Comparison of ENCODE assay signal across 8 cellular contexts in genomic region chr11:124837491-124837856, GRCh38. TPM values are rescaled to one million over a fixed set of nuclear protein-coding genes. Genes with fewer than 3 reads are reported as not detected.
DNase-seq lines count a peak whose midpoint lies in the region; ATAC-seq and TF ChIP-seq lines count a peak whose summit lies in the region.

No MANE protein-coding gene starts in this region.

- no peak overlapping the region for H2AFZ ChIP-seq in smooth muscle cell (ENCODE audit: low read depth)

- DNase-seq in COLO668 (lab: John Stamatoyannopoulos, UW; ENCODE audit: unreplicated experiment), result peak; percentile 4
- DNase-seq in NCI-H1092 treated with DMSO at 0.1 percent for 48 hours (lab: John Stamatoyannopoulos, UW), result peak; percentile 79
- peak; percentile 15 for DNase-seq in T1000 (lab: John Stamatoyannopoulos, UW)
- DNase-seq in globus pallidus (ENCODE audit: low spot score), result peak; percentile 70
- no peak for DNase-seq in smooth muscle cell (lab: John Stamatoyannopoulos, UW; ENCODE audit: unreplicated experiment)
- DNase-seq in NCI-H2029 treated with DMSO at 0.1 percent for 48 hours (lab: John Stamatoyannopoulos, UW), result no peak

- no peak overlapping the region for H3K27ac ChIP-seq in smooth muscle cell (ENCODE audit: low read depth)

- WGBS in smooth muscle cell (ENCODE audit: low lambda C conversion rate), result 29% methylated on average over 3 of the region's 3 CpGs

- TF ChIP-seq CTCF in smooth muscle cell (IDR thresholded peaks at IDR 0.05; ENCODE audit: borderline replicate concordance, insufficient read depth, poor library complexity, severe bottlenecking), result peak; percentile 48

- no peaks in the 10 kb centered on the region for H3K9me3 ChIP-seq in smooth muscle cell (replicated peaks; ENCODE audit: low read depth)

- peaks cover 35% of the 10 kb centered on the region for H3K4me1 ChIP-seq in smooth muscle cell (ENCODE audit: low read depth)

- peaks cover 55% of the 10 kb centered on the region for H3K27me3 ChIP-seq in smooth muscle cell (ENCODE audit: low read depth)

- H3K9ac ChIP-seq in smooth muscle cell (ENCODE audit: low read depth), result no peak overlapping the region

- no peaks in the 10 kb centered on the region for H3K36me3 ChIP-seq in smooth muscle cell (ENCODE audit: low read depth)

- H3K4me3 ChIP-seq in smooth muscle cell, result no peak overlapping the region

- H3F3A ChIP-seq in smooth muscle cell (ENCODE audit: low read depth), result peaks cover 10% of the 10 kb centered on the region

- H3K79me2 ChIP-seq in smooth muscle cell (ENCODE audit: low read depth), result no peaks in the 10 kb centered on the region

- ATAC-seq in GM19372 (IDR thresholded peaks at IDR 0.05; ENCODE audit: low read depth, unreplicated experiment), result peak; percentile 22
- no peak for ATAC-seq in GM21447 (IDR thresholded peaks at IDR 0.05; ENCODE audit: unreplicated experiment)

- peak overlapping the region; percentile 77 for H3K4me2 ChIP-seq in smooth muscle cell

- no peaks in the 10 kb centered on the region for H4K20me1 ChIP-seq in smooth muscle cell (ENCODE audit: low read depth)

RNA-seq across cellular contexts. Expression of gene ROBO3, which starts 27.8 kb away (rescaled TPM):
- total RNA-seq in smooth muscle cell, result 8.9 and 10.4 TPM in 2 replicates
- 10.8 and 12.8 TPM in 2 replicates for polyA plus RNA-seq in smooth muscle cell

RNA-seq across cellular contexts. Expression of gene MSANTD2, which starts 37.3 kb away (rescaled TPM):
- total RNA-seq in smooth muscle cell, result 18.8 and 25.3 TPM in 2 replicates
- 11.4 and 13.6 TPM in 2 replicates for polyA plus RNA-seq in smooth muscle cell

Comparison
In these comparisons a context has a peak if more than half of its experiments do, and no peak if none do; other contexts are left out.
1. DNase-seq: peak in COLO668 (single experiment), NCI-H1092 treated with DMSO at 0.1 percent for 48 hours (single experiment), T1000 (single experiment) and globus pallidus (single experiment); none in smooth muscle cell (single experiment) and NCI-H2029 treated with DMSO at 0.1 percent for 48 hours (single experiment).